In genomic region chr3:9947025-9947995, GRCh38 we compare ENCODE assay signal across 9 cellular contexts. TPM values are rescaled to one million over a fixed set of nuclear protein-coding genes. Genes with fewer than 3 reads are reported as not detected.
DNase-seq lines count a peak whose midpoint lies in the region; ATAC-seq, FAIRE-seq and TF ChIP-seq lines count a peak whose summit lies in the region.
"Had no signal": no experiment of that assay in that cellular context is flagged by ENCODE, and none has a peak within 500 bp of the region (broad histone marks: within the 10 kb centered on the region; RNA-seq: fewer than 3 reads in every experiment).

No MANE protein-coding gene starts in this region.

- no peaks in the 10 kb centered on the region for H3K9me1 ChIP-seq in endothelial cell of umbilical vein (replicated peaks; ENCODE audit: control insufficient read depth, extremely low read depth, insufficient read depth, low read length)

- TF ChIP-seq POLR2A in endothelial cell of umbilical vein (IDR thresholded peaks at IDR 0.05; ENCODE audit: low read depth, low read length) (peak; percentile 46), uterus (IDR thresholded peaks at IDR 0.05) (peak in 1 of 2 donors; percentile 31)

- H3K4me1 Mint-ChIP-seq in Caco-2 (ENCODE audit: low read depth, unreplicated experiment) = no peaks in the 10 kb centered on the region

- BruUV-seq in Caco-2 (replicated peaks; lab: Mats Ljungman, UMichigan) = no TSS peak
- no TSS peak for BruUV-seq in endothelial cell of umbilical vein (replicated peaks; lab: Mats Ljungman, UMichigan)

- no peaks in the 10 kb centered on the region for H3K9me3 ChIP-seq in Caco-2
- H3K9me3 ChIP-seq in endothelial cell of umbilical vein (replicated peaks; ENCODE audit: control insufficient read depth, insufficient read depth, low read length) = no peaks in the 10 kb centered on the region
- no peaks in the 10 kb centered on the region for H3K9me3 ChIP-seq in uterus

- H4K20me1 ChIP-seq in endothelial cell of umbilical vein (replicated peaks; ENCODE audit: control insufficient read depth, extremely low read depth, insufficient read depth, low read length) = no peaks in the 10 kb centered on the region

- peak; percentile 83 for FAIRE-seq in endothelial cell of umbilical vein (lab: Jason Lieb, UNC)
- FAIRE-seq in urothelium cell line (lab: Jason Lieb, UNC) = no peak

- CTCF ChIA-PET in Caco-2 (lab: Charles Lee) = interaction anchor here (0.6 to 2.6 kb wide), 21 partner anchors 8 to 215 kb away, joined by 3 to 81 read pairs (median 6); partner anchors contain the start of genes ARPC4, CRELD1, IL17RC and IL17RE
- CTCF ChIA-PET in endothelial cell of umbilical vein (lab: Charles Lee) = interaction anchor here (0.8 to 2.5 kb wide), 53 partner anchors 9 to 594 kb away, joined by 3 to 105 read pairs (median 5); partner anchors contain the start of genes ARPC4, CRELD1, EMC3 and FANCD2

- no peaks in the 10 kb centered on the region for H3K79me2 ChIP-seq in endothelial cell of umbilical vein (ENCODE audit: control insufficient read depth, insufficient read depth, low read length)

- peak overlapping the region; percentile 33 for H3K9ac ChIP-seq in endothelial cell of umbilical vein (replicated peaks; ENCODE audit: extremely low read depth, insufficient read depth, low read length)

- POLR2A ChIA-PET in Caco-2 (lab: Charles Lee) = interaction anchor here (0.7 to 1.8 kb wide), 7 partner anchors 14 to 198 kb away, joined by 3 to 49 read pairs (median 3); partner anchors contain the start of genes ARPC4, CRELD1, EMC3 and OGG1
- POLR2A ChIA-PET in endothelial cell of umbilical vein (lab: Charles Lee) = interaction anchor here (0.6 to 1.3 kb wide), 6 partner anchors 12 to 363 kb away, joined by 3 to 14 read pairs (median 4); partner anchors contain the start of gene CRELD1

- H3K4me1 ChIP-seq in Caco-2 (0 out of 2 replicates have a peak, but pooled peaks cover 6% of the 10 kb centered on the region), endothelial cell of umbilical vein (ENCODE audit: control insufficient read depth, extremely low read depth, insufficient read depth, low read length) (peaks cover 7% of the 10 kb centered on the region), uterus (peaks cover 0 to 12% of the 10 kb centered on the region in 2 donors)

- no peaks in the 10 kb centered on the region for H3K27me3 Mint-ChIP-seq in Caco-2 (ENCODE audit: insufficient read depth, unreplicated experiment)

- TF ChIP-seq CTCF in Caco-2 (IDR thresholded peaks at IDR 0.05; ENCODE audit: insufficient read depth in 1 of 2, low read depth in 1 of 2, low read length in 1 of 2, severe bottlenecking in 1 of 2, unreplicated experiment in 1 of 2) (peak; percentile 55 to 56), endothelial cell of umbilical vein (IDR thresholded peaks at IDR 0.05; ENCODE audit: extremely low read depth in 1 of 2, insufficient read depth in 1 of 2, low read depth in 1 of 2, low read length in 2 of 2) (peak; percentile 77 to 84), uterus (IDR thresholded peaks at IDR 0.05) (peak; percentile 18 to 83 (median 66))

- H3K4me3 Mint-ChIP-seq in Caco-2 (ENCODE audit: unreplicated experiment) = peak overlapping the region; percentile 83

- no peak for ATAC-seq in GM19035 (IDR thresholded peaks at IDR 0.05; ENCODE audit: unreplicated experiment)
- ATAC-seq in GM21576 (IDR thresholded peaks at IDR 0.05; ENCODE audit: unreplicated experiment) = no peak

- H3K27ac ChIP-seq in endothelial cell of umbilical vein (ENCODE audit: insufficient read depth, low read depth, low read length) = no peak overlapping the region
- peak overlapping the region; percentile 72 to 84 for H3K27ac ChIP-seq in uterus

- H2AFZ ChIP-seq in endothelial cell of umbilical vein (ENCODE audit: low read depth, low read length) = peak overlapping the region; percentile 71

- H3K27ac Mint-ChIP-seq in Caco-2 (ENCODE audit: unreplicated experiment) = no peak overlapping the region

- no peaks in the 10 kb centered on the region for H3K9me3 Mint-ChIP-seq in Caco-2 (ENCODE audit: unreplicated experiment)

- no peaks in the 10 kb centered on the region for H3K27me3 ChIP-seq in Caco-2 (replicated peaks; ENCODE audit: control insufficient read depth, insufficient read depth, low read length)
- no peaks in the 10 kb centered on the region for H3K27me3 ChIP-seq in endothelial cell of umbilical vein (ENCODE audit: control insufficient read depth in 2 of 2, insufficient read depth in 2 of 2, low read length in 2 of 2)
- H3K27me3 ChIP-seq in uterus = no peaks in the 10 kb centered on the region

- dilution Hi-C loops in endothelial cell of umbilical vein (cut with MboI; ENCODE audit: extremely low pct_ligation_motif_present, low sequenced_read_pairs) = no loop called here

- peak overlapping the region; percentile 60 for H3K4me3 ChIP-seq in Caco-2 (ENCODE audit: low read depth, low read length)
- peak overlapping the region; percentile 11 to 60 (median 34) for H3K4me3 ChIP-seq in endothelial cell of umbilical vein (replicated peaks in 1 of 3; ENCODE audit: insufficient read depth in 1 of 3, low read depth in 1 of 3, low read length in 3 of 3)
- peak overlapping the region; percentile 45 to 54 for H3K4me3 ChIP-seq in uterus

- peaks cover 15% of the 10 kb centered on the region for H3K36me3 Mint-ChIP-seq in Caco-2 (ENCODE audit: insufficient read depth, unreplicated experiment)

- intact Hi-C loops in Caco-2 (cut with micrococcal nuclease; ENCODE audit: unreplicated experiment) = loop anchor here (1.0 to 2.0 kb wide), 2 partner anchors 17 to 31 kb away; partner anchors contain the start of gene IL17RC
- intact Hi-C loops in endothelial cell of umbilical vein (cut with micrococcal nuclease) = loop anchor here (1.0 to 5.0 kb wide), 4 partner anchors 39 to 375 kb away; partner anchors contain the start of genes EMC3, JAGN1, SEC13 and TTLL3
- intact Hi-C loops in uterus (cut with DNase I; ENCODE audit: low total_unique reads) = no loop called here

- H3K36me3 ChIP-seq in Caco-2 (ENCODE audit: control insufficient read depth, insufficient read depth, low read length) (no peaks in the 10 kb centered on the region; the same call in 1 of the 2 replicates), endothelial cell of umbilical vein (ENCODE audit: control insufficient read depth in 2 of 2, extremely low read depth in 1 of 2, insufficient read depth in 2 of 2, low read length in 2 of 2) (no peaks in the 10 kb centered on the region), uterus (no peaks in the 10 kb centered on the region)

- H3K4me2 ChIP-seq in endothelial cell of umbilical vein (ENCODE audit: insufficient read depth, low read length) = peak overlapping the region; percentile 26

- DNase-seq in Caco-2 (peak; percentile 80 to 87), NCI-H69 (lab: John Stamatoyannopoulos, UW) (peak; percentile 78), endothelial cell of umbilical vein (ENCODE audit: low read depth, low spot score) (peak; percentile 80), medulla oblongata (ENCODE audit: extremely low spot score) (peak; percentile 73), uterus (peak; percentile 60 to 65), urothelium cell line (ENCODE audit: low spot score) (no peak)

RNA-seq across cellular contexts. Expression of gene PRRT3, which starts 4.9 kb away (rescaled TPM):
- total RNA-seq in Caco-2 (2022) (1.1 and 1.3 TPM in 2 replicates), endothelial cell of umbilical vein (1.5 and 2.5 TPM in 2 replicates), uterus (1 to 10 TPM in 3 of 4 donors, under 1 TPM in 1; 0.51 to 8.2 (median 2.2) TPM)
- 1.5 and 2.0 TPM in 2 replicates for polyA plus RNA-seq in endothelial cell of umbilical vein
- 1.4 and 1.6 TPM in 2 replicates for polyA plus RNA-seq in endothelial cell of umbilical vein (2011; cell fraction: cytosol; rRNA removed)
- polyA plus RNA-seq in endothelial cell of umbilical vein (2011; cell fraction: nucleus; rRNA removed) = 1.2 and 1.6 TPM in 2 replicates
- 1.2 and 1.3 TPM in 2 replicates for polyA plus RNA-seq in endothelial cell of umbilical vein (2012)
- polyA minus RNA-seq in endothelial cell of umbilical vein = 1.7 and 2.3 TPM in 2 replicates
- polyA minus RNA-seq in endothelial cell of umbilical vein (2011; cell fraction: cytosol; rRNA and poly(A)+ RNA removed) = 0.31 TPM
- polyA minus RNA-seq in endothelial cell of umbilical vein (2011; cell fraction: nucleus; rRNA and poly(A)+ RNA removed) = 1.1 and 1.2 TPM in 2 replicates

RNA-seq across cellular contexts. Expression of gene CRELD1, which starts 13.7 kb away (rescaled TPM):
- total RNA-seq in Caco-2 (2022) = 17.1 and 18.3 TPM in 2 replicates
- 21.6 and 27.3 TPM in 2 replicates for total RNA-seq in endothelial cell of umbilical vein
- polyA plus RNA-seq in endothelial cell of umbilical vein = 41.2 and 43.9 TPM in 2 replicates
- polyA plus RNA-seq in endothelial cell of umbilical vein (2011; cell fraction: cytosol; rRNA removed) = 36.7 and 38.8 TPM in 2 replicates
- polyA plus RNA-seq in endothelial cell of umbilical vein (2011; cell fraction: nucleus; rRNA removed) = 45.8 and 46.8 TPM in 2 replicates
- 16.0 and 28.7 TPM in 2 replicates for polyA plus RNA-seq in endothelial cell of umbilical vein (2012)
- 29.4 and 29.7 TPM in 2 replicates for polyA minus RNA-seq in endothelial cell of umbilical vein
- 5.7 TPM for polyA minus RNA-seq in endothelial cell of umbilical vein (2011; cell fraction: cytosol; rRNA and poly(A)+ RNA removed)
- 7.5 and 7.8 TPM in 2 replicates for polyA minus RNA-seq in endothelial cell of umbilical vein (2011; cell fraction: nucleus; rRNA and poly(A)+ RNA removed)
- 10 to 100 TPM; 20.4 to 38.8 (median 29.1) TPM for total RNA-seq in uterus

RNA-seq across cellular contexts. Expression of gene IL17RC, which starts 30.4 kb away (rescaled TPM):
- total RNA-seq in Caco-2 (2022) (8.5 and 11.3 TPM in 2 replicates), endothelial cell of umbilical vein (16.7 and 19.9 TPM in 2 replicates), uterus (10 to 100 TPM in 3 of 4 donors, 1 to 10 TPM in 1; 9.7 to 63.7 (median 33.9) TPM)
- 18.7 and 22.3 TPM in 2 replicates for polyA plus RNA-seq in endothelial cell of umbilical vein
- 13.8 and 17.6 TPM in 2 replicates for polyA plus RNA-seq in endothelial cell of umbilical vein (2011; cell fraction: cytosol; rRNA removed)
- polyA plus RNA-seq in endothelial cell of umbilical vein (2011; cell fraction: nucleus; rRNA removed) = 36.8 and 44.8 TPM in 2 replicates
- 10.6 and 12.5 TPM in 2 replicates for polyA plus RNA-seq in endothelial cell of umbilical vein (2012)
- polyA minus RNA-seq in endothelial cell of umbilical vein = 13.9 and 16.5 TPM in 2 replicates
- polyA minus RNA-seq in endothelial cell of umbilical vein (2011; cell fraction: cytosol; rRNA and poly(A)+ RNA removed) = 21.0 TPM
- 9.9 and 13.4 TPM in 2 replicates for polyA minus RNA-seq in endothelial cell of umbilical vein (2011; cell fraction: nucleus; rRNA and poly(A)+ RNA removed)
- polyA plus RNA-seq: neural cell had no signal

RNA-seq across cellular contexts. Expression of gene EMC3, which starts 39.3 kb away (rescaled TPM):
- total RNA-seq in Caco-2 (2022) = 52.4 and 56.7 TPM in 2 replicates
- 63.7 and 69.9 TPM in 2 replicates for total RNA-seq in endothelial cell of umbilical vein
- polyA plus RNA-seq in endothelial cell of umbilical vein = 124 and 129 TPM in 2 replicates
- polyA plus RNA-seq in endothelial cell of umbilical vein (2011; cell fraction: cytosol; rRNA removed) = 111 and 126 TPM in 2 replicates
- polyA plus RNA-seq in endothelial cell of umbilical vein (2011; cell fraction: nucleus; rRNA removed) = 63.0 and 72.2 TPM in 2 replicates
- 79.4 and 86.0 TPM in 2 replicates for polyA plus RNA-seq in endothelial cell of umbilical vein (2012)
- 136 and 152 TPM in 2 replicates for polyA minus RNA-seq in endothelial cell of umbilical vein
- 20.1 TPM for polyA minus RNA-seq in endothelial cell of umbilical vein (2011; cell fraction: cytosol; rRNA and poly(A)+ RNA removed)
- 18.4 and 32.5 TPM in 2 replicates for polyA minus RNA-seq in endothelial cell of umbilical vein (2011; cell fraction: nucleus; rRNA and poly(A)+ RNA removed)
- total RNA-seq in uterus = 100 to 1,000 TPM in 1 of 4 donors, 10 to 100 TPM in 2, 1 to 10 TPM in 1; 9.1 to 162 (median 44.0) TPM

RNA-seq across cellular contexts. Expression of gene IL17RE, which starts 44.7 kb away (rescaled TPM):
- 77.3 and 82.9 TPM in 2 replicates for total RNA-seq in Caco-2 (2022)
- total RNA-seq in endothelial cell of umbilical vein = 1.2 and 1.5 TPM in 2 replicates
- 1.3 and 1.6 TPM in 2 replicates for polyA plus RNA-seq in endothelial cell of umbilical vein
- polyA plus RNA-seq in endothelial cell of umbilical vein (2011; cell fraction: cytosol; rRNA removed) = 0.94 and 1.9 TPM in 2 replicates
- 4.1 and 4.9 TPM in 2 replicates for polyA plus RNA-seq in endothelial cell of umbilical vein (2011; cell fraction: nucleus; rRNA removed)
- polyA plus RNA-seq in endothelial cell of umbilical vein (2012) = 0.40 and 0.64 TPM in 2 replicates
- 1.2 and 2.1 TPM in 2 replicates for polyA minus RNA-seq in endothelial cell of umbilical vein
- 0.41 TPM for polyA minus RNA-seq in endothelial cell of umbilical vein (2011; cell fraction: cytosol; rRNA and poly(A)+ RNA removed)
- polyA minus RNA-seq in endothelial cell of umbilical vein (2011; cell fraction: nucleus; rRNA and poly(A)+ RNA removed) = 1.3 and 1.4 TPM in 2 replicates
- 10 to 100 TPM in 1 of 4 donors, 1 to 10 TPM in 2, under 1 TPM in 1; 0.26 to 10.7 (median 5.0) TPM for total RNA-seq in uterus
